In the genomic region with DNA sequence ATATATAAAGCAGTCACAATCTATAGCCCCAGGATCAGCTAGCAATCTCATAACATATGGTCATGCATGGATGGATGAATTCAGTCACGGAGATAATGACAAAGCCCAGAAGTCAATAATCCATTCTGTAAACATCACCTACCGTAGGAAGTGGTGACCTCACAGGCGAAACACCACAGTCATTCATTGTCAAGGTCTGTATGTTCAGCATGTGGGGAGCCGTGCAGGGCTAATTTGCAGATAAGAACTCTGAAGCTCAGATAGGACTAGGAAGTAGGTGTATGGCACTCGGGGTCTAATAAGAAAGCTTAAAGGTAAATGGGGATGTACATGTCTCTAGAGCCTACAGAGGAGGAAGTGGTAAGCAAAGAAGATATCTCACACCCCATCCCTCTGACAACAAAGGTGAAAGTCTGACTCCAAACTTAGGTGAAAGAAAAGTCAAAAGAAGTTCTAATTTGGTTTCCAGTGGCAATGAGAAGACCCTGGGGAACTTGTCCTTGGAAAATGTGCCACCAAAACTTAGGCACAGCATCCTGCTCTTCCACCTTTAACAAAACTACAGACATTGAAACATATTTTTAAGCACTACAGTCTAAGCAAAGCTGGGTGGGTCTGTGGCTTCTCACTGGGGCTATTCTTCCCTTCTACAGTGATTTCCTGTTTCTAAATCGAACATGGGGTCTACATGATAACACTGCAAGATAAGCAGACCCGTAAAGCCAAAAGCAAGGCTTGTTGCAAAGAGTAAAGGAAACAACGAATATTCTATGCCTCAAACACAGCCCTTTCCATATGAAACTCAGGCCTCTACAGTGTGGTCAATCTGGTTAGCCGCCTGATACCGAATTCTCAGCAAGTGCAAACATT, we compare ENCODE assay signal across 8 cellular contexts. TPM values are rescaled to one million over a fixed set of nuclear protein-coding genes. Genes with fewer than 3 reads are reported as not detected.
A peak's percentile ranks its signal among the peaks of the same experiment; 100 is the strongest.
DNase-seq lines count a peak whose midpoint lies in the region; ATAC-seq lines count a peak whose summit lies in the region.

No MANE protein-coding gene starts in this region.

- peak overlapping the region; percentile 97 for H3K27ac Mint-ChIP-seq in activated CD8-positive, alpha-beta memory T cell treated with anti-CD3 and anti-CD28 coated beads, Interleukin-2, amount 10 ng/mL, durations not matched to agents 7 days and 5 days

- peaks cover 79% of the 10 kb centered on the region for H3K4me1 Mint-ChIP-seq in activated CD8-positive, alpha-beta memory T cell treated with anti-CD3 and anti-CD28 coated beads, Interleukin-2, amount 10 ng/mL, durations not matched to agents 7 days and 5 days

- peaks cover 10% of the 10 kb centered on the region for H3K36me3 Mint-ChIP-seq in activated CD8-positive, alpha-beta memory T cell treated with anti-CD3 and anti-CD28 coated beads, Interleukin-2, amount 10 ng/mL, durations not matched to agents 7 days and 5 days

- DNase-seq in activated CD8-positive, alpha-beta memory T cell treated with anti-CD3 and anti-CD28 coated beads, Interleukin-2, amount 10 ng/mL, durations not matched to agents 7 days and 5 days: peak; percentile 88
- DNase-seq in activated CD8-positive, alpha-beta memory T cell treated with anti-CD3 and anti-CD28 coated beads for 24 hours: no peak
- DNase-seq in activated CD8-positive, alpha-beta memory T cell treated with anti-CD3 and anti-CD28 coated beads, Interleukin-2, amount 50 U/mL, for 4 hours: peak; percentile 58
- peak; percentile 39 to 49 for DNase-seq in stimulated activated CD8-positive, alpha-beta memory T cell treated with anti-CD3 and anti-CD28 coated beads, Interleukin-7, amount 100 ng/mL, for 4 hours (ENCODE audit: low read depth in 2 of 2)
- DNase-seq in islet precursor cell (no peak), SKM-1 (lab: John Stamatoyannopoulos, UW; ENCODE audit: unreplicated experiment) (no peak), DMS114 treated with DMSO at 0.1 percent for 48 hours (lab: John Stamatoyannopoulos, UW; ENCODE audit: unreplicated experiment) (no peak)

- ATAC-seq in activated CD8-positive, alpha-beta memory T cell treated with anti-CD3 and anti-CD28 coated beads, Interleukin-2, amount 10 ng/mL, durations not matched to agents 7 days and 5 days: peak; percentile 77
- ATAC-seq in HG03342 (IDR thresholded peaks at IDR 0.05; ENCODE audit: unreplicated experiment): peak; percentile 82

- CTCF ChIA-PET in activated CD8-positive, alpha-beta memory T cell treated with anti-CD3 and anti-CD28 coated beads, Interleukin-2, amount 10 ng/mL, durations not matched to agents 7 days and 5 days (lab: Charles Lee): interaction anchor here (0.9 to 4.0 kb wide), 9 partner anchors 9 to 215 kb away, joined by 3 to 39 read pairs (median 4); no protein-coding TSS in a partner anchor

- no peaks in the 10 kb centered on the region for H3K9me3 Mint-ChIP-seq in activated CD8-positive, alpha-beta memory T cell treated with anti-CD3 and anti-CD28 coated beads, Interleukin-2, amount 10 ng/mL, durations not matched to agents 7 days and 5 days (ENCODE audit: low read depth)

- H3K27me3 Mint-ChIP-seq in activated CD8-positive, alpha-beta memory T cell treated with anti-CD3 and anti-CD28 coated beads, Interleukin-2, amount 10 ng/mL, durations not matched to agents 7 days and 5 days: no peaks in the 10 kb centered on the region

- H3K4me3 Mint-ChIP-seq in activated CD8-positive, alpha-beta memory T cell treated with anti-CD3 and anti-CD28 coated beads, Interleukin-2, amount 10 ng/mL, durations not matched to agents 7 days and 5 days: peak overlapping the region; percentile 62

RNA-seq across cellular contexts. Expression of gene CRTAM, which starts 5.2 kb away (rescaled TPM):
- 10 to 100 TPM in 1 of 2 experiments, 1 to 10 TPM in 1; 8.1 to 15.3 TPM for total RNA-seq in activated CD8-positive, alpha-beta memory T cell treated with anti-CD3 and anti-CD28 coated beads, Interleukin-2, amount 10 ng/mL, durations not matched to agents 7 days and 5 days

RNA-seq across cellular contexts. Expression of gene JHY, which starts 39.0 kb away (rescaled TPM):
- total RNA-seq in activated CD8-positive, alpha-beta memory T cell treated with anti-CD3 and anti-CD28 coated beads, Interleukin-2, amount 10 ng/mL, durations not matched to agents 7 days and 5 days: 1 to 10 TPM; 3.2 to 4.3 TPM

Comparison
In these comparisons a context has a peak if more than half of its experiments do, and no peak if none do; other contexts are left out.
1. DNase-seq: peak in activated CD8-positive, alpha-beta memory T cell treated with anti-CD3 and anti-CD28 coated beads, Interleukin-2, amount 10 ng/mL, durations not matched to agents 7 days and 5 days (single experiment), activated CD8-positive, alpha-beta memory T cell treated with anti-CD3 and anti-CD28 coated beads, Interleukin-2, amount 50 U/mL, for 4 hours (single experiment) and stimulated activated CD8-positive, alpha-beta memory T cell treated with anti-CD3 and anti-CD28 coated beads, Interleukin-7, amount 100 ng/mL, for 4 hours (2 of 2); none in activated CD8-positive, alpha-beta memory T cell treated with anti-CD3 and anti-CD28 coated beads for 24 hours (single experiment), islet precursor cell (single experiment), SKM-1 (single experiment) and DMS114 treated with DMSO at 0.1 percent for 48 hours (single experiment).